Comparison of ENCODE assay signal across 8 cellular contexts in genomic region chrX:40006025-40007017, GRCh38.
DNase-seq lines count a peak whose midpoint lies in the region; ATAC-seq and TF ChIP-seq lines count a peak whose summit lies in the region.

No MANE protein-coding gene starts in this region.

- peak; percentile 29 for ATAC-seq in CD4-positive, alpha-beta T cell (ENCODE audit: poor library complexity)
- ATAC-seq in RWPE2 (ENCODE audit: low read depth), result 0 out of 3 replicates have a peak, but pooled peaks have one; percentile 23

- H3K9me3 Mint-ChIP-seq in CD4-positive, alpha-beta T cell, result no peaks in the 10 kb centered on the region
- H3K9me3 Mint-ChIP-seq in neural crest cell, result no peaks in the 10 kb centered on the region

- peaks cover 30% of the 10 kb centered on the region for H3K4me1 Mint-ChIP-seq in CD4-positive, alpha-beta T cell (ENCODE audit: low read depth)
- peaks cover 59% of the 10 kb centered on the region for H3K4me1 Mint-ChIP-seq in neural crest cell

- H3K9ac ChIP-seq in duodenal mucosa (ENCODE audit: low read depth in 1 of 2, low read length in 2 of 2), result no peak overlapping the region

- intact Hi-C loops in CD4-positive, alpha-beta T cell (cut with DNase I, micrococcal nuclease), result loop anchor here (10.0 kb wide), 3 partner anchors 78 to 258 kb away; no protein-coding TSS in a partner anchor

- H3K36me3 Mint-ChIP-seq in CD4-positive, alpha-beta T cell (ENCODE audit: low read depth), result no peaks in the 10 kb centered on the region
- H3K36me3 Mint-ChIP-seq in neural crest cell (ENCODE audit: low read depth), result no peaks in the 10 kb centered on the region

- no peak for TF ChIP-seq CTCF in CD4-positive, alpha-beta T cell (IDR thresholded peaks at IDR 0.05)
- no peak for TF ChIP-seq CTCF in RWPE2 (IDR thresholded peaks at IDR 0.05; ENCODE audit: poor library complexity, severe bottlenecking)
- no peak for TF ChIP-seq CTCF in neural crest cell (conservative IDR thresholded peaks at IDR 0.05)

- H3K36me3 ChIP-seq in RWPE2 (ENCODE audit: low read depth) (no peaks in the 10 kb centered on the region), duodenal mucosa (ENCODE audit: control insufficient read depth in 1 of 2, insufficient read depth in 2 of 2, low read length in 2 of 2) (no peaks in the 10 kb centered on the region), HAP-1 (replicated peaks) (no peaks in the 10 kb centered on the region)

- peaks cover 55% of the 10 kb centered on the region for H3K27me3 Mint-ChIP-seq in CD4-positive, alpha-beta T cell
- H3K27me3 Mint-ChIP-seq in neural crest cell (ENCODE audit: low read depth), result peaks cover 62% of the 10 kb centered on the region

- H3K9me3 ChIP-seq in CD4-positive, alpha-beta T cell (ENCODE audit: control insufficient read depth, low read length), result no peaks in the 10 kb centered on the region
- no peaks in the 10 kb centered on the region for H3K9me3 ChIP-seq in RWPE2 (ENCODE audit: severe bottlenecking)
- no peaks in the 10 kb centered on the region for H3K9me3 ChIP-seq in duodenal mucosa (ENCODE audit: control insufficient read depth in 1 of 2, low read length in 2 of 2)
- no peaks in the 10 kb centered on the region for H3K9me3 ChIP-seq in HAP-1

- CTCF ChIA-PET in CD4-positive, alpha-beta T cell (lab: Charles Lee), result no interaction called here

- H3K4me3 ChIP-seq in RWPE2 (ENCODE audit: severe bottlenecking) (no peak overlapping the region), duodenal mucosa (ENCODE audit: low read depth in 1 of 2, low read length in 2 of 2) (peak overlapping the region; percentile 22 to 28), HAP-1 (no peak overlapping the region)

- peak overlapping the region; percentile 78 for H3K4me3 Mint-ChIP-seq in CD4-positive, alpha-beta T cell
- peak overlapping the region; percentile 75 for H3K4me3 Mint-ChIP-seq in neural crest cell

- POLR2A ChIA-PET in CD4-positive, alpha-beta T cell (lab: Charles Lee), result interaction anchor here (0.6 to 1.1 kb wide), 2 partner anchors 91 to 163 kb away, joined by 3 to 4 read pairs; partner anchors contain the start of gene BCOR

- H3K4me1 ChIP-seq in RWPE2 (ENCODE audit: insufficient read depth, poor library complexity, severe bottlenecking), result no peaks in the 10 kb centered on the region
- peaks cover 3 to 11% of the 10 kb centered on the region in 2 donors for H3K4me1 ChIP-seq in duodenal mucosa (ENCODE audit: control insufficient read depth in 1 of 2, insufficient read depth in 2 of 2, low read length in 2 of 2)
- H3K4me1 ChIP-seq in HAP-1, result peaks cover 5% of the 10 kb centered on the region

- DNase-seq in CD4-positive, alpha-beta T cell, result peak in 2 of 10 experiments; percentile 0 to 30
- no peak for DNase-seq in RWPE2 (ENCODE audit: low spot score)
- DNase-seq in neural crest cell (ENCODE audit: low read depth, low spot score), result no peak
- no peak for DNase-seq in NCI-H2107 treated with DMSO at 0.1 percent for 48 hours (lab: John Stamatoyannopoulos, UW; ENCODE audit: unreplicated experiment)
- no peak for DNase-seq in G401 (ENCODE audit: low spot score)
- no peak for DNase-seq in NCI-H2227 treated with DMSO at 0.1 percent for 48 hours (lab: John Stamatoyannopoulos, UW)
- DNase-seq in HAP-1 (ENCODE audit: low spot score in 2 of 2), result no peak

- H3K27ac ChIP-seq in CD4-positive, alpha-beta T cell (ENCODE audit: low read depth, low read length), result no peak overlapping the region
- H3K27ac ChIP-seq in RWPE2 (ENCODE audit: poor library complexity, severe bottlenecking) (no peak overlapping the region), duodenal mucosa (ENCODE audit: low read depth, low read length) (no peak overlapping the region)

- peaks cover 32% of the 10 kb centered on the region for H3K27me3 ChIP-seq in CD4-positive, alpha-beta T cell (ENCODE audit: control insufficient read depth, insufficient read depth, low read length)
- no peaks in the 10 kb centered on the region for H3K27me3 ChIP-seq in RWPE2 (ENCODE audit: insufficient read depth, poor library complexity, severe bottlenecking)
- no peaks in the 10 kb centered on the region for H3K27me3 ChIP-seq in duodenal mucosa (ENCODE audit: control insufficient read depth in 1 of 2, insufficient read depth in 2 of 2, low read length in 2 of 2)
- H3K27me3 ChIP-seq in HAP-1 (ENCODE audit: low read depth), result no peaks in the 10 kb centered on the region

- H3K27ac Mint-ChIP-seq in CD4-positive, alpha-beta T cell, result no peak overlapping the region
- H3K27ac Mint-ChIP-seq in neural crest cell (ENCODE audit: unreplicated experiment), result no peak overlapping the region

- in situ Hi-C loops in G401 (cut with HindIII; ENCODE audit: low sequenced_read_pairs) (no loop called here), HAP-1 (cut with MboI; ENCODE audit: low sequenced_read_pairs) (no loop called here)

Comparison
In these comparisons a context has a peak if more than half of its experiments do, and no peak if none do; other contexts are left out.
1. H3K4me3 ChIP-seq: peak in duodenal mucosa (2 of 2); none in RWPE2 (single experiment) and HAP-1 (single experiment).